Comparison of ENCODE assay signal across 23 cellular contexts in the genomic region with DNA sequence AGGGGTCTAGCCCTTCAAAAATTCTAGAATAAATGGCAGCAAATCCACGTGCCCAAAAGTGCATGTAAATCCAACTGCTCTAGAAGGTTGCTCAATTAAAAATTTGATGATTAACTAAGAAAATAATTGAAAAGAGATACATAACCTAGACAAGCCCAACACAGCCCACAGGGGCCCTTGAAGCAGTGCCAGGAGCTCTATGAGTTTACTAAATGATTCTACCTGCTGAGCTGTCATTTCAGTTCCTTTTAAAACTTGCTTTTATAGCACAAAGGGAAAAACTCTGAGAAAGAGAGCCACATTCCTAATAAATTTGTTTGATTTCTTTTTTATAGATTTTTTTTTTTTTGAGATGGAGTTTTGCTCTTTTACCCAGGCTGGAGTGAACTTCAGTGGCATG.
"Had no signal": no experiment of that assay in that cellular context is flagged by ENCODE, and none has a peak within 500 bp of the region (broad histone marks: within the 10 kb centered on the region; RNA-seq: fewer than 3 reads in every experiment).

No MANE protein-coding gene starts in this region.

- DNase-seq: activated CD4-positive, alpha-beta T cell treated with anti-CD3 and anti-CD28 coated beads, Interleukin-2, amount 50 U/mL, for 48 hours; activated effector memory CD4-positive, alpha-beta T cell treated with Interleukin-2 at 50 U/mL for 16 hours; activated naive CD4-positive, alpha-beta T cell treated with anti-CD3 and anti-CD28 coated beads, Interleukin-2, amount 10 ng/mL, durations not matched to agents 7 days and 5 days; activated T-cell treated with anti-CD3 and anti-CD28 coated beads, Interleukin-2, amount 50 U/mL, for 72 hours; amygdala; cerebellar nuclear complex; cortex of kidney; endodermal cell; heart left ventricle; kidney; lower lobe of right lung; retina; sigmoid colon; stimulated activated CD4-positive, alpha-beta T cell treated with anti-CD3 and anti-CD28 coated beads, Interleukin-2, amount 100 ng/mL, for 48 hours; stimulated activated CD8-positive, alpha-beta memory T cell treated with anti-CD3 and anti-CD28 coated beads, Interleukin-4, amount 100 ng/mL, for 48 hours; stimulated activated naive CD4-positive, alpha-beta T cell treated with Interleukin-2 at 50 U/mL for 16 hours; T-cell had no signal

- H3K4me2 ChIP-seq: smooth muscle cell had no signal

- H3K9me3 ChIP-seq: gastroesophageal sphincter, heart left ventricle, lower lobe of right lung, sigmoid colon, thoracic aorta had no signal

- H3K36me3 ChIP-seq: sigmoid colon, thoracic aorta had no signal

- H3K36me3 Mint-ChIP-seq: natural killer cell treated with Interleukin-12 subunit alpha and Interleukin-12 subunit beta and Interleukin-15 and Interleukin-18, amount 100 ng/mL, for 72 hours; T-cell had no signal

- H3K27me3 ChIP-seq: gastroesophageal sphincter, heart left ventricle, sigmoid colon had no signal

- ATAC-seq: activated T-cell treated with anti-CD3 and anti-CD28 coated beads, Interleukin-2, amount 50 U/mL, for 72 hours; gastroesophageal sphincter; heart left ventricle; lower lobe of right lung; natural killer cell treated with Interleukin-12 subunit alpha and Interleukin-12 subunit beta and Interleukin-15 and Interleukin-18, amount 100 ng/mL, for 72 hours; T-cell had no signal

- H3K27ac Mint-ChIP-seq: activated naive CD4-positive, alpha-beta T cell treated with anti-CD3 and anti-CD28 coated beads, Interleukin-2, amount 10 ng/mL, durations not matched to agents 7 days and 5 days; activated T-cell treated with anti-CD3 and anti-CD28 coated beads, Interleukin-2, amount 50 U/mL, for 72 hours; natural killer cell treated with Interleukin-12 subunit alpha and Interleukin-12 subunit beta and Interleukin-15 and Interleukin-18, amount 100 ng/mL, for 72 hours; progenitor cell of endocrine pancreas; T-cell; T-helper 2 cell treated with Interferon-gamma antibody and Interleukin-4, amounts not matched to agents 5 μg/mL and 100 μg/mL, for 36 hours had no signal

- H3K4me3 ChIP-seq: gastroesophageal sphincter, heart left ventricle, lower lobe of right lung, sigmoid colon, smooth muscle cell, thoracic aorta had no signal

- H3K4me3 Mint-ChIP-seq: activated naive CD4-positive, alpha-beta T cell treated with anti-CD3 and anti-CD28 coated beads, Interleukin-2, amount 10 ng/mL, durations not matched to agents 7 days and 5 days; activated T-cell treated with anti-CD3 and anti-CD28 coated beads, Interleukin-2, amount 50 U/mL, for 72 hours; endodermal cell; natural killer cell treated with Interleukin-12 subunit alpha and Interleukin-12 subunit beta and Interleukin-15 and Interleukin-18, amount 100 ng/mL, for 72 hours; T-cell; T-helper 2 cell treated with Interferon-gamma antibody and Interleukin-4, amounts not matched to agents 5 μg/mL and 100 μg/mL, for 36 hours had no signal

- H3K9me3 Mint-ChIP-seq: activated naive CD4-positive, alpha-beta T cell treated with anti-CD3 and anti-CD28 coated beads, Interleukin-2, amount 10 ng/mL, durations not matched to agents 7 days and 5 days; activated T-cell treated with anti-CD3 and anti-CD28 coated beads, Interleukin-2, amount 50 U/mL, for 72 hours; endodermal cell; natural killer cell treated with Interleukin-12 subunit alpha and Interleukin-12 subunit beta and Interleukin-15 and Interleukin-18, amount 100 ng/mL, for 72 hours; T-cell; T-helper 2 cell treated with Interferon-gamma antibody and Interleukin-4, amounts not matched to agents 5 μg/mL and 100 μg/mL, for 36 hours had no signal

- H3K4me1 ChIP-seq: gastroesophageal sphincter, lower lobe of right lung, sigmoid colon had no signal

- H3K27me3 Mint-ChIP-seq: activated naive CD4-positive, alpha-beta T cell treated with anti-CD3 and anti-CD28 coated beads, Interleukin-2, amount 10 ng/mL, durations not matched to agents 7 days and 5 days; progenitor cell of endocrine pancreas; T-cell had no signal

- H3K27ac ChIP-seq: gastroesophageal sphincter, heart left ventricle, lower lobe of right lung, sigmoid colon, thoracic aorta had no signal
